In the genomic region with DNA sequence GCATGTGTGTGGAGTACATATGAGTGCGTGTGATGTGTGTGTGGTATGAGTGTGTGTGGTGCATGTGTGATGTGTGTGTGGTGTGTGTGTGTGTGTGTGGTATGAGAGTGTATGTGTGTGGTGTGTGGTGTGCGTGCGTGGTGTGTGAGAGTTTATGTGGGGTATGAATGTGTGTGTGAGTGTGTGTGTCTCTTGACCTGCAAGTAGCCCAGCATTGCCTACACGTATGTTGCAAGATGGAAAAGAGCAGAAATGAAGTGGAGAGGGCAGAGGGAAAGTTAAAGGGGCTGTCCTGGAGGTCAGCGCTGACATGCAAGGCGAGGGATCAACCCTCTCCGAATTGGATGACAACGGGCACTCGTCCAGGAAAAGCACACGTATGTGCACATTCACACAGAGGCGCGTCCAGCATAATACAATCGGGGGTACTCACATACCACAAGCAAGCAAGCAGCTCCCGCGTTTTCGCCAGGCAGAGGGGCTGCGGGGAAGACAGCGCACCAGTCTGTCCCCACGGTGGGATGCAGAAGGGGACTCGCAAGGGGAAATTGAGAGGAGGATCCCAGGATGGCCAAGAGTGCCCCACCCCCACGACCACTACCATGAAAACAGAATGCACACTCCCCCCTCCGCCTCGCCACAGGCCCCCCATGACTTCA, we compare ENCODE assay signal across 2 cellular contexts.
TF ChIP-seq lines count a peak whose summit lies in the region.

No MANE protein-coding gene starts in this region.

TF ChIP-seq in GM23338, 12 proteins besides CTCF, POLR2A, EP300 and RAD21:
- no peak for TF ChIP-seq EZH2 (IDR thresholded peaks at IDR 0.05; ENCODE audit: low read depth, unreplicated experiment)
- TF ChIP-seq POLR2AphosphoS5 (IDR thresholded peaks at IDR 0.05; ENCODE audit: low read depth) = no peak
- TF ChIP-seq, protein P1, sequence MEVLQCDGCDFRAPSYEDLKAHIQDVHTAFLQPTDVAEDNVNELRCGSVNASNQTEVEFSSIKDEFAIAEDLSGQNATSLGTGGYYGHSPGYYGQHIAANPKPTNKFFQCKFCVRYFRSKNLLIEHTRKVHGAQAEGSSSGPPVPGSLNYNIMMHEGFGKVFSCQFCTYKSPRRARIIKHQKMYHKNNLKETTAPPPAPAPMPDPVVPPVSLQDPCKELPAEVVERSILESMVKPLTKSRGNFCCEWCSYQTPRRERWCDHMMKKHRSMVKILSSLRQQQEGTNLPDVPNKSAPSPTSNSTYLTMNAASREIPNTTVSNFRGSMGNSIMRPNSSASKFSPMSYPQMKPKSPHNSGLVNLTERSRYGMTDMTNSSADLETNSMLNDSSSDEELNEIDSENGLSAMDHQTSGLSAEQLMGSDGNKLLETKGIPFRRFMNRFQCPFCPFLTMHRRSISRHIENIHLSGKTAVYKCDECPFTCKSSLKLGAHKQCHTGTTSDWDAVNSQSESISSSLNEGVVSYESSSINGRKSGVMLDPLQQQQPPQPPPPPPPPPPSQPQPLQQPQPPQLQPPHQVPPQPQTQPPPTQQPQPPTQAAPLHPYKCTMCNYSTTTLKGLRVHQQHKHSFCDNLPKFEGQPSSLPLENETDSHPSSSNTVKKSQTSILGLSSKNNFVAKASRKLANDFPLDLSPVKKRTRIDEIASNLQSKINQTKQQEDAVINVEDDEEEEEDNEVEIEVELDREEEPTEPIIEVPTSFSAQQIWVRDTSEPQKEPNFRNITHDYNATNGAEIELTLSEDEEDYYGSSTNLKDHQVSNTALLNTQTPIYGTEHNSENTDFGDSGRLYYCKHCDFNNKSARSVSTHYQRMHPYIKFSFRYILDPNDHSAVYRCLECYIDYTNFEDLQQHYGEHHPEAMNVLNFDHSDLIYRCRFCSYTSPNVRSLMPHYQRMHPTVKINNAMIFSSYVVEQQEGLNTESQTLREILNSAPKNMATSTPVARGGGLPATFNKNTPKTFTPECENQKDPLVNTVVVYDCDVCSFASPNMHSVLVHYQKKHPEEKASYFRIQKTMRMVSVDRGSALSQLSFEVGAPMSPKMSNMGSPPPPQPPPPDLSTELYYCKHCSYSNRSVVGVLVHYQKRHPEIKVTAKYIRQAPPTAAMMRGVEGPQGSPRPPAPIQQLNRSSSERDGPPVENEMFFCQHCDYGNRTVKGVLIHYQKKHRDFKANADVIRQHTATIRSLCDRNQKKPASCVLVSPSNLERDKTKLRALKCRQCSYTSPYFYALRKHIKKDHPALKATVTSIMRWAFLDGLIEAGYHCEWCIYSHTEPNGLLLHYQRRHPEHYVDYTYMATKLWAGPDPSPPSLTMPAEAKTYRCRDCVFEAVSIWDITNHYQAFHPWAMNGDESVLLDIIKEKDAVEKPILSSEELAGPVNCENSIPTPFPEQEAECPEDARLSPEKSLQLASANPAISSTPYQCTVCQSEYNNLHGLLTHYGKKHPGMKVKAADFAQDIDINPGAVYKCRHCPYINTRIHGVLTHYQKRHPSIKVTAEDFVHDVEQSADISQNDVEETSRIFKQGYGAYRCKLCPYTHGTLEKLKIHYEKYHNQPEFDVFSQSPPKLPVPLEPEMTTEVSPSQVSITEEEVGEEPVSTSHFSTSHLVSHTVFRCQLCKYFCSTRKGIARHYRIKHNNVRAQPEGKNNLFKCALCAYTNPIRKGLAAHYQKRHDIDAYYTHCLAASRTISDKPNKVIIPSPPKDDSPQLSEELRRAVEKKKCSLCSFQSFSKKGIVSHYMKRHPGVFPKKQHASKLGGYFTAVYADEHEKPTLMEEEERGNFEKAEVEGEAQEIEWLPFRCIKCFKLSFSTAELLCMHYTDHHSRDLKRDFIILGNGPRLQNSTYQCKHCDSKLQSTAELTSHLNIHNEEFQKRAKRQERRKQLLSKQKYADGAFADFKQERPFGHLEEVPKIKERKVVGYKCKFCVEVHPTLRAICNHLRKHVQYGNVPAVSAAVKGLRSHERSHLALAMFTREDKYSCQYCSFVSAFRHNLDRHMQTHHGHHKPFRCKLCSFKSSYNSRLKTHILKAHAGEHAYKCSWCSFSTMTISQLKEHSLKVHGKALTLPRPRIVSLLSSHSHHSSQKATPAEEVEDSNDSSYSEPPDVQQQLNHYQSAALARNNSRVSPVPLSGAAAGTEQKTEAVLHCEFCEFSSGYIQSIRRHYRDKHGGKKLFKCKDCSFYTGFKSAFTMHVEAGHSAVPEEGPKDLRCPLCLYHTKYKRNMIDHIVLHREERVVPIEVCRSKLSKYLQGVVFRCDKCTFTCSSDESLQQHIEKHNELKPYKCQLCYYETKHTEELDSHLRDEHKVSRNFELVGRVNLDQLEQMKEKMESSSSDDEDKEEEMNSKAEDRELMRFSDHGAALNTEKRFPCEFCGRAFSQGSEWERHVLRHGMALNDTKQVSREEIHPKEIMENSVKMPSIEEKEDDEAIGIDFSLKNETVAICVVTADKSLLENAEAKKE (CRISPR knock-in tag; IDR thresholded peaks at IDR 0.05) = no peak
- TF ChIP-seq JUNB (IDR thresholded peaks at IDR 0.05; ENCODE audit: unreplicated experiment) = no peak
- TF ChIP-seq EZH2phosphoT487 (IDR thresholded peaks at IDR 0.05; ENCODE audit: unreplicated experiment) = no peak
- no peak for TF ChIP-seq ZNF114 (CRISPR knock-in tag; IDR thresholded peaks at IDR 0.05)
- no peak for TF ChIP-seq STAT1 (IDR thresholded peaks at IDR 0.05; ENCODE audit: unreplicated experiment)
- no peak for TF ChIP-seq ZNF331 (CRISPR knock-in tag; IDR thresholded peaks at IDR 0.05; ENCODE audit: low read depth)
- TF ChIP-seq NANOG (IDR thresholded peaks at IDR 0.05; ENCODE audit: borderline replicate concordance) = no peak
- no peak for TF ChIP-seq CREB1 (CRISPR knock-in tag; IDR thresholded peaks at IDR 0.05; ENCODE audit: low read depth)
- TF ChIP-seq, protein P2, sequence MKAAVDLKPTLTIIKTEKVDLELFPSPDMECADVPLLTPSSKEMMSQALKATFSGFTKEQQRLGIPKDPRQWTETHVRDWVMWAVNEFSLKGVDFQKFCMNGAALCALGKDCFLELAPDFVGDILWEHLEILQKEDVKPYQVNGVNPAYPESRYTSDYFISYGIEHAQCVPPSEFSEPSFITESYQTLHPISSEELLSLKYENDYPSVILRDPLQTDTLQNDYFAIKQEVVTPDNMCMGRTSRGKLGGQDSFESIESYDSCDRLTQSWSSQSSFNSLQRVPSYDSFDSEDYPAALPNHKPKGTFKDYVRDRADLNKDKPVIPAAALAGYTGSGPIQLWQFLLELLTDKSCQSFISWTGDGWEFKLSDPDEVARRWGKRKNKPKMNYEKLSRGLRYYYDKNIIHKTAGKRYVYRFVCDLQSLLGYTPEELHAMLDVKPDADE (IDR thresholded peaks at IDR 0.05) = no peak

TF ChIP-seq in H1, 55 proteins besides CTCF, POLR2A, EP300 and RAD21:
- TF ChIP-seq PHF8 (conservative IDR thresholded peaks at IDR 0.05; ENCODE audit: low read depth, low read length) (no peak), FOSL1 (IDR thresholded peaks at IDR 0.05; ENCODE audit: insufficient read depth, low read depth, low read length) (no peak), CBX5 (IDR thresholded peaks at IDR 0.05; ENCODE audit: low read depth, low read length) (no peak), TEAD4 (IDR thresholded peaks at IDR 0.05; ENCODE audit: low read depth, low read length) (no peak), CEBPB (IDR thresholded peaks at IDR 0.05; ENCODE audit: low read depth, low read length) (no peak), HDAC2 (IDR thresholded peaks at IDR 0.05; ENCODE audit: borderline replicate concordance in 1 of 2, low read depth in 2 of 2, low read length in 2 of 2) (no peak)
- TF ChIP-seq, protein P3, sequence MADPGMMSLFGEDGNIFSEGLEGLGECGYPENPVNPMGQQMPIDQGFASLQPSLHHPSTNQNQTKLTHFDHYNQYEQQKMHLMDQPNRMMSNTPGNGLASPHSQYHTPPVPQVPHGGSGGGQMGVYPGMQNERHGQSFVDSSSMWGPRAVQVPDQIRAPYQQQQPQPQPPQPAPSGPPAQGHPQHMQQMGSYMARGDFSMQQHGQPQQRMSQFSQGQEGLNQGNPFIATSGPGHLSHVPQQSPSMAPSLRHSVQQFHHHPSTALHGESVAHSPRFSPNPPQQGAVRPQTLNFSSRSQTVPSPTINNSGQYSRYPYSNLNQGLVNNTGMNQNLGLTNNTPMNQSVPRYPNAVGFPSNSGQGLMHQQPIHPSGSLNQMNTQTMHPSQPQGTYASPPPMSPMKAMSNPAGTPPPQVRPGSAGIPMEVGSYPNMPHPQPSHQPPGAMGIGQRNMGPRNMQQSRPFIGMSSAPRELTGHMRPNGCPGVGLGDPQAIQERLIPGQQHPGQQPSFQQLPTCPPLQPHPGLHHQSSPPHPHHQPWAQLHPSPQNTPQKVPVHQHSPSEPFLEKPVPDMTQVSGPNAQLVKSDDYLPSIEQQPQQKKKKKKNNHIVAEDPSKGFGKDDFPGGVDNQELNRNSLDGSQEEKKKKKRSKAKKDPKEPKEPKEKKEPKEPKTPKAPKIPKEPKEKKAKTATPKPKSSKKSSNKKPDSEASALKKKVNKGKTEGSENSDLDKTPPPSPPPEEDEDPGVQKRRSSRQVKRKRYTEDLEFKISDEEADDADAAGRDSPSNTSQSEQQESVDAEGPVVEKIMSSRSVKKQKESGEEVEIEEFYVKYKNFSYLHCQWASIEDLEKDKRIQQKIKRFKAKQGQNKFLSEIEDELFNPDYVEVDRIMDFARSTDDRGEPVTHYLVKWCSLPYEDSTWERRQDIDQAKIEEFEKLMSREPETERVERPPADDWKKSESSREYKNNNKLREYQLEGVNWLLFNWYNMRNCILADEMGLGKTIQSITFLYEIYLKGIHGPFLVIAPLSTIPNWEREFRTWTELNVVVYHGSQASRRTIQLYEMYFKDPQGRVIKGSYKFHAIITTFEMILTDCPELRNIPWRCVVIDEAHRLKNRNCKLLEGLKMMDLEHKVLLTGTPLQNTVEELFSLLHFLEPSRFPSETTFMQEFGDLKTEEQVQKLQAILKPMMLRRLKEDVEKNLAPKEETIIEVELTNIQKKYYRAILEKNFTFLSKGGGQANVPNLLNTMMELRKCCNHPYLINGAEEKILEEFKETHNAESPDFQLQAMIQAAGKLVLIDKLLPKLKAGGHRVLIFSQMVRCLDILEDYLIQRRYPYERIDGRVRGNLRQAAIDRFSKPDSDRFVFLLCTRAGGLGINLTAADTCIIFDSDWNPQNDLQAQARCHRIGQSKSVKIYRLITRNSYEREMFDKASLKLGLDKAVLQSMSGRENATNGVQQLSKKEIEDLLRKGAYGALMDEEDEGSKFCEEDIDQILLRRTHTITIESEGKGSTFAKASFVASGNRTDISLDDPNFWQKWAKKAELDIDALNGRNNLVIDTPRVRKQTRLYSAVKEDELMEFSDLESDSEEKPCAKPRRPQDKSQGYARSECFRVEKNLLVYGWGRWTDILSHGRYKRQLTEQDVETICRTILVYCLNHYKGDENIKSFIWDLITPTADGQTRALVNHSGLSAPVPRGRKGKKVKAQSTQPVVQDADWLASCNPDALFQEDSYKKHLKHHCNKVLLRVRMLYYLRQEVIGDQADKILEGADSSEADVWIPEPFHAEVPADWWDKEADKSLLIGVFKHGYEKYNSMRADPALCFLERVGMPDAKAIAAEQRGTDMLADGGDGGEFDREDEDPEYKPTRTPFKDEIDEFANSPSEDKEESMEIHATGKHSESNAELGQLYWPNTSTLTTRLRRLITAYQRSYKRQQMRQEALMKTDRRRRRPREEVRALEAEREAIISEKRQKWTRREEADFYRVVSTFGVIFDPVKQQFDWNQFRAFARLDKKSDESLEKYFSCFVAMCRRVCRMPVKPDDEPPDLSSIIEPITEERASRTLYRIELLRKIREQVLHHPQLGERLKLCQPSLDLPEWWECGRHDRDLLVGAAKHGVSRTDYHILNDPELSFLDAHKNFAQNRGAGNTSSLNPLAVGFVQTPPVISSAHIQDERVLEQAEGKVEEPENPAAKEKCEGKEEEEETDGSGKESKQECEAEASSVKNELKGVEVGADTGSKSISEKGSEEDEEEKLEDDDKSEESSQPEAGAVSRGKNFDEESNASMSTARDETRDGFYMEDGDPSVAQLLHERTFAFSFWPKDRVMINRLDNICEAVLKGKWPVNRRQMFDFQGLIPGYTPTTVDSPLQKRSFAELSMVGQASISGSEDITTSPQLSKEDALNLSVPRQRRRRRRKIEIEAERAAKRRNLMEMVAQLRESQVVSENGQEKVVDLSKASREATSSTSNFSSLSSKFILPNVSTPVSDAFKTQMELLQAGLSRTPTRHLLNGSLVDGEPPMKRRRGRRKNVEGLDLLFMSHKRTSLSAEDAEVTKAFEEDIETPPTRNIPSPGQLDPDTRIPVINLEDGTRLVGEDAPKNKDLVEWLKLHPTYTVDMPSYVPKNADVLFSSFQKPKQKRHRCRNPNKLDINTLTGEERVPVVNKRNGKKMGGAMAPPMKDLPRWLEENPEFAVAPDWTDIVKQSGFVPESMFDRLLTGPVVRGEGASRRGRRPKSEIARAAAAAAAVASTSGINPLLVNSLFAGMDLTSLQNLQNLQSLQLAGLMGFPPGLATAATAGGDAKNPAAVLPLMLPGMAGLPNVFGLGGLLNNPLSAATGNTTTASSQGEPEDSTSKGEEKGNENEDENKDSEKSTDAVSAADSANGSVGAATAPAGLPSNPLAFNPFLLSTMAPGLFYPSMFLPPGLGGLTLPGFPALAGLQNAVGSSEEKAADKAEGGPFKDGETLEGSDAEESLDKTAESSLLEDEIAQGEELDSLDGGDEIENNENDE (IDR thresholded peaks at IDR 0.05; ENCODE audit: insufficient replicate concordance, low read length) = no peak
